Comparison of ENCODE assay signal across 8 cellular contexts in genomic region chr1:108897865-108898720, GRCh38. TPM values are rescaled to one million over a fixed set of nuclear protein-coding genes. Genes with fewer than 3 reads are reported as not detected.
A peak's percentile ranks its signal among the peaks of the same experiment; 100 is the strongest.
DNase-seq lines count a peak whose midpoint lies in the region; ATAC-seq, FAIRE-seq and TF ChIP-seq lines count a peak whose summit lies in the region.

No MANE protein-coding gene starts in this region.

- peak; percentile 91 for TF ChIP-seq RAD21 in neural cell (conservative IDR thresholded peaks at IDR 0.05)

- peaks cover 8% of the 10 kb centered on the region for H3K4me1 ChIP-seq in fibroblast of lung (ENCODE audit: control insufficient read depth, extremely low read depth, insufficient read depth, low read length)

- no peak for TF ChIP-seq EP300 in neural cell (conservative IDR thresholded peaks at IDR 0.05; ENCODE audit: poor library complexity, severe bottlenecking)

- no peak overlapping the region for H3K4me2 ChIP-seq in fibroblast of lung (ENCODE audit: extremely low read depth, insufficient read depth, low read length)
- H3K4me2 ChIP-seq in neural cell (ENCODE audit: low read length) = no peak overlapping the region

- H4K20me1 ChIP-seq in fibroblast of lung (ENCODE audit: control insufficient read depth, extremely low read depth, insufficient read depth, low read length) (no peaks in the 10 kb centered on the region), neural cell (ENCODE audit: insufficient read depth) (no peaks in the 10 kb centered on the region)

- H2AFZ ChIP-seq in fibroblast of lung (ENCODE audit: low read length) = no peak overlapping the region
- no peak overlapping the region for H2AFZ ChIP-seq in neural cell (ENCODE audit: low read depth, low read length)

- H3K27ac ChIP-seq in fibroblast of lung (ENCODE audit: insufficient read depth, low read length) (peak overlapping the region; percentile 45), neural cell (ENCODE audit: low read length) (no peak overlapping the region)

- no peak overlapping the region for H3K9ac ChIP-seq in fibroblast of lung (ENCODE audit: insufficient read depth, low read length)
- no peak overlapping the region for H3K9ac ChIP-seq in neural cell (ENCODE audit: low read length)

- no peaks in the 10 kb centered on the region for H3K9me2 ChIP-seq in neural cell (ENCODE audit: insufficient read depth, low read length)

- no peak overlapping the region for H3K4me3 ChIP-seq in fibroblast of lung (replicated peaks in 1 of 4; ENCODE audit: control extremely low read depth in 1 of 4, insufficient read depth in 1 of 4, low read depth in 3 of 4, low read length in 4 of 4)
- no peak overlapping the region for H3K4me3 ChIP-seq in neural cell (ENCODE audit: low read length)

- DNase-seq in DMS79 (lab: John Stamatoyannopoulos, UW) (peak; percentile 18), NCI-H1694 (lab: John Stamatoyannopoulos, UW) (peak; percentile 44), fibroblast of lung (ENCODE audit: low read depth in 2 of 2) (peak; percentile 64 to 87), HPDE6-E6E7 (ENCODE audit: extremely low spot score) (no peak)

- peak; percentile 59 to 71 for TF ChIP-seq CTCF in fibroblast of lung (conservative IDR thresholded peaks at IDR 0.05 in 1 of 2, IDR thresholded peaks at IDR 0.05 in 1 of 2; ENCODE audit: low read depth in 1 of 2, low read length in 2 of 2)
- TF ChIP-seq CTCF in neural cell (IDR thresholded peaks at IDR 0.05; ENCODE audit: poor library complexity, severe bottlenecking) = peak; percentile 92

- peak; percentile 80 for ATAC-seq in GM21529 (IDR thresholded peaks at IDR 0.05; ENCODE audit: unreplicated experiment)
- no peak for ATAC-seq in GM18505 (IDR thresholded peaks at IDR 0.05; ENCODE audit: unreplicated experiment)

- H3K36me3 ChIP-seq in fibroblast of lung (ENCODE audit: control insufficient read depth, insufficient read depth, low read length) (no peaks in the 10 kb centered on the region), neural cell (ENCODE audit: insufficient read depth, low read length) (no peaks in the 10 kb centered on the region)

- no peaks in the 10 kb centered on the region for H3F3A ChIP-seq in neural cell (ENCODE audit: insufficient read depth, low read length, poor library complexity, severe bottlenecking)

- H3K27me3 ChIP-seq in fibroblast of lung (ENCODE audit: control insufficient read depth, insufficient read depth, low read length) = no peaks in the 10 kb centered on the region
- no peaks in the 10 kb centered on the region for H3K27me3 ChIP-seq in neural cell (ENCODE audit: insufficient read depth, low read depth, low read length)

- H3K9me3 ChIP-seq in fibroblast of lung (ENCODE audit: control insufficient read depth, insufficient read depth, low read depth, low read length) (no peaks in the 10 kb centered on the region), neural cell (ENCODE audit: low read length) (no peaks in the 10 kb centered on the region)

- FAIRE-seq in TTC549 (lab: Jason Lieb, UNC) = peak; percentile 84

- peaks cover 20% of the 10 kb centered on the region for H3K79me2 ChIP-seq in fibroblast of lung (ENCODE audit: control insufficient read depth, insufficient read depth, low read length)
- no peaks in the 10 kb centered on the region for H3K79me2 ChIP-seq in neural cell (replicated peaks; ENCODE audit: insufficient read depth, low read length)

- no peak for TF ChIP-seq POLR2A in GM18505 (IDR thresholded peaks at IDR 0.05; ENCODE audit: borderline replicate concordance, extremely low read depth, insufficient read depth, insufficient read length)

TF ChIP-seq in neural cell, 6 proteins besides CTCF, POLR2A, EP300 and RAD21:
- TF ChIP-seq SMC3 (conservative IDR thresholded peaks at IDR 0.05; ENCODE audit: poor library complexity) = peak; percentile 89
- no peak for TF ChIP-seq MXI1 (conservative IDR thresholded peaks at IDR 0.05; ENCODE audit: poor library complexity, severe bottlenecking)

RNA-seq across cellular contexts. Expression of gene GPSM2, which starts 21.3 kb away (rescaled TPM):
- 28.0 and 36.2 TPM in 2 replicates for total RNA-seq in fibroblast of lung
- polyA plus RNA-seq in fibroblast of lung = 32.6 and 61.1 TPM in 2 replicates
- polyA plus RNA-seq in fibroblast of lung (2012) = 23.5 and 38.5 TPM in 2 replicates
- 8.4 and 19.6 TPM in 2 replicates for polyA minus RNA-seq in fibroblast of lung (ENCODE audit: low replicate concordance)
- polyA plus RNA-seq in neural cell = 5.3 and 6.7 TPM in 2 replicates
- polyA minus RNA-seq in neural cell = 14.4 and 15.6 TPM in 2 replicates

RNA-seq across cellular contexts. Expression of gene AKNAD1, which starts 41.2 kb away (rescaled TPM):
- total RNA-seq in fibroblast of lung = 0.17 and 0.26 TPM in 2 replicates
- 0.71 and 1.2 TPM in 2 replicates for polyA plus RNA-seq in fibroblast of lung
- 0.83 and 1.1 TPM in 2 replicates for polyA plus RNA-seq in fibroblast of lung (2012)
- polyA minus RNA-seq in fibroblast of lung (ENCODE audit: low replicate concordance) = not detected in 2 replicates
- polyA plus RNA-seq in neural cell = not detected in 2 replicates
- not detected in 2 replicates for polyA minus RNA-seq in neural cell
